25 cellular contexts compared by ENCODE assay signal in the genomic region with DNA sequence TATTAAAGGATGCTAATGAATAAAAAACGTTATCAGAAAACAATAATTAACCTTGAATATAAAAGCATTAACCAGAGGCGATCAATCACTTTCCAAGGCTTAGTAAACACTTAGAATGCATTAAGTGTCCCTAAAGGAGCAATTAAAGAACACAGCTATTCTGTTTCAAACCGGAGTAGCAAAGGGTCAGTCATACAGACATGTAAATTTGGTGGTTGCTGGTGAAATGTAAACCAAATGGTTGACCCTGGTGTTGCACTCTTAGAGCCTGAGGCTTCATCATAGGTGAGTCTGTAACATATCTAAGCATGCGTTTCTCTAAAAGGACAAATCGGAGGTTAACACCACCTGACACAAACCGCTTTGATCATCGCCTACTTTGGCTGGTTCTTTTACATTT.
"Had no signal": no experiment of that assay in that cellular context is flagged by ENCODE, and none has a peak within 500 bp of the region (broad histone marks: within the 10 kb centered on the region; RNA-seq: fewer than 3 reads in every experiment).

No MANE protein-coding gene starts in this region.

- DNase-seq: activated CD4-positive, alpha-beta T cell treated with anti-CD3 and anti-CD28 coated beads for 1 hour; activated CD4-positive, alpha-beta T cell treated with anti-CD3 and anti-CD28 coated beads for 4 hours; activated CD4-positive, alpha-beta T cell treated with anti-CD3 and anti-CD28 coated beads, Interleukin-2, amount 50 U/mL, for 1 hour; activated CD4-positive, alpha-beta T cell treated with anti-CD3 and anti-CD28 coated beads, Interleukin-2, amount 50 U/mL, for 48 hours; activated CD4-positive, CD25-positive, alpha-beta regulatory T cell; activated CD8-positive, alpha-beta memory T cell treated with anti-CD3 and anti-CD28 coated beads for 24 hours; activated CD8-positive, alpha-beta T cell treated with anti-CD3 and anti-CD28 coated beads for 36 hours; activated effector memory CD4-positive, alpha-beta T cell treated with Interleukin-2 at 50 U/mL for 16 hours; activated gamma-delta T cell treated with Interleukin-2 at 50 U/mL for 16 hours; activated naive CD4-positive, alpha-beta T cell treated with anti-CD3 and anti-CD28 coated beads, Interleukin-2, amount 50 U/mL, for 16 hours; activated naive CD4-positive, alpha-beta T cell treated with Interleukin-2 at 50 U/mL for 16 hours; activated T-cell treated with anti-CD3 and anti-CD28 coated beads, Interleukin-2, amount 50 U/mL, for 4 hours; amniotic stem cell; anterior cingulate cortex; brain microvascular endothelial cell; dorsolateral prefrontal cortex; effector memory CD4-positive, alpha-beta T cell; endodermal cell; foreskin keratinocyte; gastrocnemius medialis; glutamatergic neuron; heart left ventricle; T-helper 2 cell had no signal

- ATAC-seq: activated CD8-positive, alpha-beta T cell treated with anti-CD3 and anti-CD28 coated beads for 36 hours; activated T-cell treated with anti-CD3 and anti-CD28 coated beads, Interleukin-2, amount 50 U/mL, for 4 hours; activated T-helper 17 cell treated with anti-CD3 and anti-CD28 coated beads, Interleukin-2, amount 50 U/mL, for 72 hours; esophagus mucosa; foreskin keratinocyte; gastrocnemius medialis; heart left ventricle had no signal
